Comparison of ENCODE assay signal across 8 cellular contexts in genomic region chr1:27724961-27725373, GRCh38. TPM values are rescaled to one million over a fixed set of nuclear protein-coding genes. Genes with fewer than 3 reads are reported as not detected.
A peak's percentile ranks its signal among the peaks of the same experiment; 100 is the strongest.
DNase-seq lines count a peak whose midpoint lies in the region; ATAC-seq and TF ChIP-seq lines count a peak whose summit lies in the region.

No MANE protein-coding gene starts in this region.

- peak overlapping the region; percentile 47 to 85 for H3K27ac ChIP-seq in lung (ENCODE audit: low read depth in 1 of 2, low read length in 1 of 2)

- no peaks in the 10 kb centered on the region for H3K4me1 ChIP-seq in lung (ENCODE audit: control insufficient read depth in 2 of 2, insufficient read depth in 2 of 2, low read length in 2 of 2)

- H3K27ac Mint-ChIP-seq in activated CD8-positive, alpha-beta memory T cell treated with anti-CD3 and anti-CD28 coated beads, Interleukin-2, amount 10 ng/mL, durations not matched to agents 7 days and 5 days = peak overlapping the region; percentile 93
- H3K27ac Mint-ChIP-seq in central memory CD8-positive, alpha-beta T cell (ENCODE audit: low read depth) = peak overlapping the region; percentile 97

- CTCF ChIA-PET in activated CD8-positive, alpha-beta memory T cell treated with anti-CD3 and anti-CD28 coated beads, Interleukin-2, amount 10 ng/mL, durations not matched to agents 7 days and 5 days (lab: Charles Lee) = interaction anchor here (0.8 to 2.6 kb wide), 16 partner anchors 21 to 1012 kb away, joined by 3 to 24 read pairs (median 3); partner anchors contain the start of genes IFI6, PPP1R8, STX12 and YTHDF2

- H3K9me3 Mint-ChIP-seq in activated CD8-positive, alpha-beta memory T cell treated with anti-CD3 and anti-CD28 coated beads, Interleukin-2, amount 10 ng/mL, durations not matched to agents 7 days and 5 days (ENCODE audit: low read depth) = no peaks in the 10 kb centered on the region
- H3K9me3 Mint-ChIP-seq in central memory CD8-positive, alpha-beta T cell = no peaks in the 10 kb centered on the region

- peak overlapping the region; percentile 12 for H3K4me3 ChIP-seq in lung

- no peaks in the 10 kb centered on the region for H3K9me3 ChIP-seq in lung (ENCODE audit: control insufficient read depth in 2 of 2, insufficient read depth in 1 of 2, low read length in 1 of 2)

- peaks cover 7% of the 10 kb centered on the region for H3K27me3 Mint-ChIP-seq in activated CD8-positive, alpha-beta memory T cell treated with anti-CD3 and anti-CD28 coated beads, Interleukin-2, amount 10 ng/mL, durations not matched to agents 7 days and 5 days
- H3K27me3 Mint-ChIP-seq in central memory CD8-positive, alpha-beta T cell = no peaks in the 10 kb centered on the region

- peaks cover 20% of the 10 kb centered on the region for H3K4me1 Mint-ChIP-seq in activated CD8-positive, alpha-beta memory T cell treated with anti-CD3 and anti-CD28 coated beads, Interleukin-2, amount 10 ng/mL, durations not matched to agents 7 days and 5 days
- peaks cover 18% of the 10 kb centered on the region for H3K4me1 Mint-ChIP-seq in central memory CD8-positive, alpha-beta T cell

- WGBS in lung, 2 donors = 72 to 76% methylated on average over 9 of the region's 9 CpGs

- no peaks in the 10 kb centered on the region for H3K36me3 ChIP-seq in lung (ENCODE audit: control insufficient read depth in 2 of 2, insufficient read depth in 2 of 2, low read length in 2 of 2)

- no peak for ATAC-seq in activated CD8-positive, alpha-beta memory T cell treated with anti-CD3 and anti-CD28 coated beads, Interleukin-2, amount 10 ng/mL, durations not matched to agents 7 days and 5 days
- ATAC-seq in central memory CD8-positive, alpha-beta T cell (replicated peaks; ENCODE audit: extremely low read depth, poor library complexity, severe bottlenecking) = no peak
- no peak for ATAC-seq in lung (ENCODE audit: insufficient read depth, low FRiP score)
- no peak for ATAC-seq in HG02623 (IDR thresholded peaks at IDR 0.05; ENCODE audit: unreplicated experiment)
- no peak for ATAC-seq in GM21447 (IDR thresholded peaks at IDR 0.05; ENCODE audit: unreplicated experiment)

- peak overlapping the region; percentile 84 for H3K4me3 Mint-ChIP-seq in activated CD8-positive, alpha-beta memory T cell treated with anti-CD3 and anti-CD28 coated beads, Interleukin-2, amount 10 ng/mL, durations not matched to agents 7 days and 5 days
- peak overlapping the region; percentile 79 for H3K4me3 Mint-ChIP-seq in central memory CD8-positive, alpha-beta T cell

- DNase-seq in activated CD8-positive, alpha-beta memory T cell treated with anti-CD3 and anti-CD28 coated beads, Interleukin-2, amount 10 ng/mL, durations not matched to agents 7 days and 5 days = peak; percentile 44
- DNase-seq in activated CD8-positive, alpha-beta memory T cell treated with anti-CD3 and anti-CD28 coated beads, Interleukin-2, amount 50 U/mL, for 48 hours = no peak
- peak; percentile 45 for DNase-seq in NCI-H526 treated with DMSO at 0.1 percent for 48 hours (lab: John Stamatoyannopoulos, UW)
- no peak for DNase-seq in central memory CD8-positive, alpha-beta T cell (ENCODE audit: low spot score in 2 of 2)
- peak; percentile 29 for DNase-seq in lung (ENCODE audit: low spot score)
- peak; percentile 43 for DNase-seq in ureter (ENCODE audit: low spot score)

- peaks cover 7% of the 10 kb centered on the region for H3K36me3 Mint-ChIP-seq in activated CD8-positive, alpha-beta memory T cell treated with anti-CD3 and anti-CD28 coated beads, Interleukin-2, amount 10 ng/mL, durations not matched to agents 7 days and 5 days
- peaks cover 28% of the 10 kb centered on the region for H3K36me3 Mint-ChIP-seq in central memory CD8-positive, alpha-beta T cell (ENCODE audit: insufficient read depth)

- TF ChIP-seq CTCF in lung (IDR thresholded peaks at IDR 0.05; ENCODE audit: control extremely low read depth, extremely low read depth) = no peak

- H3K27me3 ChIP-seq in lung (ENCODE audit: control insufficient read depth, insufficient read depth) = no peaks in the 10 kb centered on the region

RNA-seq across cellular contexts. Expression of gene FAM76A, which starts 0.8 kb away (rescaled TPM):
- 10 to 100 TPM; 11.8 to 13.2 TPM for total RNA-seq in activated CD8-positive, alpha-beta memory T cell treated with anti-CD3 and anti-CD28 coated beads, Interleukin-2, amount 10 ng/mL, durations not matched to agents 7 days and 5 days
- total RNA-seq in lung = 10 to 100 TPM; 18.1 to 19.4 TPM
- 1 to 10 TPM; 4.3 to 8.2 TPM for polyA plus RNA-seq in lung
- total RNA-seq in ureter = 17.5 TPM

RNA-seq across cellular contexts. Expression of gene STX12, which starts 48.1 kb away (rescaled TPM):
- total RNA-seq in activated CD8-positive, alpha-beta memory T cell treated with anti-CD3 and anti-CD28 coated beads, Interleukin-2, amount 10 ng/mL, durations not matched to agents 7 days and 5 days = 10 to 100 TPM; 20.4 to 29.5 TPM
- 10 to 100 TPM; 78.5 to 94.0 TPM for total RNA-seq in lung
- 10 to 100 TPM; 32.5 to 67.2 TPM for polyA plus RNA-seq in lung
- total RNA-seq in ureter = 64.6 TPM

RNA-seq across cellular contexts. Expression of gene IFI6, which starts 53.0 kb away (rescaled TPM):
- total RNA-seq in activated CD8-positive, alpha-beta memory T cell treated with anti-CD3 and anti-CD28 coated beads, Interleukin-2, amount 10 ng/mL, durations not matched to agents 7 days and 5 days = 1,000 to 10,000 TPM in 1 of 2 experiments, 100 to 1,000 TPM in 1; 461 to 1,077 TPM
- total RNA-seq in lung (100 to 1,000 TPM in 1 of 2 donors, 10 to 100 TPM in 1; 36.0 to 129 TPM), ureter (14.3 TPM)
- 100 to 1,000 TPM; 110 to 383 TPM for polyA plus RNA-seq in lung

Comparison
In these comparisons a context has a peak if more than half of its experiments do, and no peak if none do; other contexts are left out.
1. DNase-seq: peak in activated CD8-positive, alpha-beta memory T cell treated with anti-CD3 and anti-CD28 coated beads, Interleukin-2, amount 10 ng/mL, durations not matched to agents 7 days and 5 days (single experiment), NCI-H526 treated with DMSO at 0.1 percent for 48 hours (single experiment), lung (single experiment) and ureter (single experiment); none in activated CD8-positive, alpha-beta memory T cell treated with anti-CD3 and anti-CD28 coated beads, Interleukin-2, amount 50 U/mL, for 48 hours (single experiment) and central memory CD8-positive, alpha-beta T cell (0 of 2).